ENCODE assay signal across 8 cellular contexts in the genomic region with DNA sequence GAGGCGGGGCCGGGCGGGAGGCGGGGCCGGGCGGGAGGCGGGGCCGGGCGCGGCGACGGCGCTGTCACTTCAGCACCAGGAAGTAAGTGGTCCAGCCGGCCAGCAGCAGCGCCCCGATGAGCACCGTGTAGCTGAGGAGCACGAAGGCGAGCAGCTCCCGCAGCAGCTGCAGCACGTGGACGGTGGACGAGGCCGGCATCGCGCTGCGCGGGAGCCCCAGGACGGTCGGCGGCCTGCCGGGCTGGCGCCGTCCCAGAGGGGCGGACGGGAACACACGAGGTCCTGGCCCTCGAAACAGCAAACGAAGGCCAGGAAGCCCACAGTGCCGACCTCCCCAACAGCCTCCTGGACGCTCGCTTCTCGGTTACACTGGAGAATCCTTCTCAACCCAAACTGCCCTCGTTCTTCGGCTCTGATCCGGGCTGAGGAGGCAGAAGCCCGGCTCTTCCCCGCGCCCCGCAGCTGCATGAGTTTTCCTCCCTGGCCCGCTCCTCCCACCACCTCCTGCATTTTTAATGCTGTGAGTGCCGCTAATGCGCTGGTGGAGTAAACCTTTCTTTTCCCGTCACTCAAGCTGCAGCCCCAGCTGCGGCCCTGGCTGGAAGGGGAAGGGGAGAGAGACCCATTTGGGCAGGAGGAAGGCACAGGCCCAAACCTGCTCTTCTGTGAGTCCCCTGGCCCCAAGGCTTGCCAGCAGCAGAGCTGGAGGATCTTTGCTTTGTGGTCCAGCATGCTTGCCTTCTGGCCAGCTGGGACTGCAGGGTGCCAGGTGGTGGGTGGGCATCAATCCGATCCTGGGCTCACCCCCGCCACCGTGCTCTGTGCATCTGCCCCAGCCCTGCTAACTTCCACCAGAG. TPM values are rescaled to one million over a fixed set of nuclear protein-coding genes. Genes with fewer than 3 reads are reported as not detected.
DNase-seq lines count a peak whose midpoint lies in the region; ATAC-seq and TF ChIP-seq lines count a peak whose summit lies in the region.

No MANE protein-coding gene starts in this region.

- H3K27me3 Mint-ChIP-seq in activated T-cell treated with anti-CD3 and anti-CD28 coated beads, Interleukin-2, amount 50 U/mL, for 24 hours = no peaks in the 10 kb centered on the region
- no peaks in the 10 kb centered on the region for H3K27me3 Mint-ChIP-seq in T-helper 17 cell

- peak overlapping the region in 1 of 2 donors; percentile 34 for H3K27ac ChIP-seq in testis

- ATAC-seq in T-helper 17 cell = no peak
- ATAC-seq in GM21367 (IDR thresholded peaks at IDR 0.05; ENCODE audit: unreplicated experiment) = no peak
- ATAC-seq in GM18873 (IDR thresholded peaks at IDR 0.05; ENCODE audit: low FRiP score, unreplicated experiment) = no peak

- TF ChIP-seq POLR2A in testis (IDR thresholded peaks at IDR 0.05) = no peak

- H3K9me3 Mint-ChIP-seq in activated T-cell treated with anti-CD3 and anti-CD28 coated beads, Interleukin-2, amount 50 U/mL, for 24 hours = no peaks in the 10 kb centered on the region

- H3K27ac Mint-ChIP-seq in activated T-cell treated with anti-CD3 and anti-CD28 coated beads, Interleukin-2, amount 50 U/mL, for 24 hours = no peak overlapping the region
- no peak overlapping the region for H3K27ac Mint-ChIP-seq in T-helper 17 cell

- peaks cover 42% of the 10 kb centered on the region for H3K4me1 Mint-ChIP-seq in activated T-cell treated with anti-CD3 and anti-CD28 coated beads, Interleukin-2, amount 50 U/mL, for 24 hours (ENCODE audit: low read depth)
- peaks cover 19% of the 10 kb centered on the region for H3K4me1 Mint-ChIP-seq in T-helper 17 cell

- H3K9me3 ChIP-seq in T-helper 17 cell (ENCODE audit: control insufficient read depth, low read length, poor library complexity, severe bottlenecking) (no peaks in the 10 kb centered on the region), iPS-18c (ENCODE audit: control insufficient read depth, insufficient read depth, low read length) (no peaks in the 10 kb centered on the region), testis (no peaks in the 10 kb centered on the region)

- peak overlapping the region; percentile 31 for H3K4me3 ChIP-seq in iPS-18c (ENCODE audit: insufficient read depth, low read depth, low read length)
- peak overlapping the region; percentile 80 to 97 for H3K4me3 ChIP-seq in testis

- intact Hi-C loops in testis (cut with DNase I; ENCODE audit: low total_unique reads) = no loop called here

- no peak for DNase-seq in activated T-cell treated with anti-CD3 and anti-CD28 coated beads, Interleukin-2, amount 50 U/mL, for 24 hours
- DNase-seq in activated T-cell treated with anti-CD3 and anti-CD28 coated beads, Interleukin-2, amount 50 U/mL, for 1 hour = no peak
- DNase-seq in T-helper 17 cell = no peak
- DNase-seq in testis = peak; percentile 21
- no peak for DNase-seq in CD1c-positive myeloid dendritic cell (ENCODE audit: extremely low spot score)

- peaks cover 68% of the 10 kb centered on the region for H3K36me3 Mint-ChIP-seq in activated T-cell treated with anti-CD3 and anti-CD28 coated beads, Interleukin-2, amount 50 U/mL, for 24 hours (ENCODE audit: low read depth)
- H3K36me3 Mint-ChIP-seq in T-helper 17 cell (ENCODE audit: low read depth) = no peaks in the 10 kb centered on the region

- H3K36me3 ChIP-seq in testis (ENCODE audit: low read depth, missing control alignments) = no peaks in the 10 kb centered on the region

- H3K4me1 ChIP-seq in testis = peaks cover 25% of the 10 kb centered on the region

- H3K27me3 ChIP-seq in testis = no peaks in the 10 kb centered on the region

- TF ChIP-seq CTCF in testis (IDR thresholded peaks at IDR 0.05) = no peak

- WGBS in testis, 2 donors = 7 to 16% methylated on average over 14 to 56 of the region's 58 CpGs

- peak overlapping the region; percentile 57 for H3K4me3 Mint-ChIP-seq in activated T-cell treated with anti-CD3 and anti-CD28 coated beads, Interleukin-2, amount 50 U/mL, for 24 hours
- peak overlapping the region; percentile 88 for H3K4me3 Mint-ChIP-seq in T-helper 17 cell

RNA-seq across cellular contexts. Expression of a gene that starts 0.7 kb away (rescaled TPM):
- total RNA-seq in T-helper 17 cell = 10 to 100 TPM; 80.9 to 95.8 TPM
- 100 to 1,000 TPM; 203 to 204 TPM for total RNA-seq in testis
- 138 TPM for polyA plus RNA-seq in testis (ENCODE audit: insufficient read depth, low read depth, low replicate concordance)

RNA-seq across cellular contexts. Expression of a gene that starts 23.1 kb away (rescaled TPM):
- not detected for total RNA-seq in T-helper 17 cell
- 1 to 10 TPM; 2.2 to 5.2 TPM for total RNA-seq in testis
- polyA plus RNA-seq in testis (ENCODE audit: insufficient read depth, low read depth, low replicate concordance) = 2.1 TPM

RNA-seq across cellular contexts. Expression of a gene that starts 39.7 kb away (rescaled TPM):
- 10 to 100 TPM; 18.9 to 19.2 TPM for total RNA-seq in T-helper 17 cell
- 10 to 100 TPM; 36.1 to 41.3 TPM for total RNA-seq in testis
- polyA plus RNA-seq in testis (ENCODE audit: insufficient read depth, low read depth, low replicate concordance) = 50.1 TPM

RNA-seq across cellular contexts. Expression of a gene that starts 43.7 kb away (rescaled TPM):
- not detected for total RNA-seq in T-helper 17 cell
- 10 to 100 TPM; 10.8 to 11.0 TPM for total RNA-seq in testis
- polyA plus RNA-seq in testis (ENCODE audit: insufficient read depth, low read depth, low replicate concordance) = 16.6 TPM

RNA-seq across cellular contexts. Expression of a gene that starts 52.6 kb away (rescaled TPM):
- total RNA-seq in T-helper 17 cell (not detected), testis (not detected)
- polyA plus RNA-seq in testis (ENCODE audit: insufficient read depth, low read depth, low replicate concordance) = 0.38 TPM
